ENCODE assay signal across 10 cellular contexts in the genomic region with DNA sequence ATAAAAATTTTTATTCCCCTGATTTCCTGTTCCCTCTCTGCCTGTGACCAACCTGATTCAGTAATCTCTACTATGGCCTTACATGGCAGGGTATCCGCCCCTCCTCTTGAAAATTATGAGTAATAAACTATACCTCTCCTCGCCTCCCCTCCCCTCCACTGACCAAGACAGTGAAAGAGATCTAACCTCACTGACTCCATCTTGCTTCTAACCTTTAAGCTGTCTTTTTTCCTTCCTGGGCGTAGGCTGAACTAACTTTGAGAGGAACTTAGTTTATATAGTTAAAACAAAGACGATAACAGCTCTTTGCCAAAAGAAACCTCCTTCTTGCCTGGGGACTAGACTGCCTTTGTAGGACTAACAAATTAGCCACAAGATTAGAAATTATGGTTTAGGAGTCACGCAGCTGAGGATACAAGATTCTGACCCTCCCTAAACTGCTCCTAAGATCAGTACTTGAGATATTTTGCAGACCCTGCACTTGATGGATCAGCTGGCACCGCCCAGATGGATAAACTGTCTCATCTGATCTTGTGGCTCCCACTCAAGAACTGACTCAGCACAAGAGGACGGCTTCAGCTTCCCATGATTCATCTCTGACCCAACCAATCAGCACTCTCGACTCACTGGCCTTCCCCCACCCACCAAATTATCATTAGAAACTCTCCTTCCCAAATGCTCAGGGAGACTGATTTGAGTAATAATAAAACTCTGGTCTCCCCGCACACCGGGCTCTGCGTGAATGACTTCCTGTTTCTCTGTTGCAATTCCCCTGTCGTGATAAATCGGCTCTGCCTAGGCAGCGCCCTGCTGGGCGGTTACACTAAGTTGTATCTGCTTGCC.
DNase-seq lines count a peak whose midpoint lies in the region; ATAC-seq and TF ChIP-seq lines count a peak whose summit lies in the region.
"Had no signal": no experiment of that assay in that cellular context is flagged by ENCODE, and none has a peak within 500 bp of the region (broad histone marks: within the 10 kb centered on the region; RNA-seq: fewer than 3 reads in every experiment).

No MANE protein-coding gene starts in this region.

- no peak for DNase-seq in activated CD4-positive, CD25-positive, alpha-beta regulatory T cell (lab: John Stamatoyannopoulos, UW)
- DNase-seq in fibroblast of pulmonary artery (ENCODE audit: low read depth) (peak; percentile 66), endothelial cell (ENCODE audit: low spot score) (no peak)
- DNase-seq in stimulated activated naive B cell treated with anti-CD40 and anti-IgM and Interleukin-4, amounts not matched to agents 10 μg/mL and 1 μg/mL and 100 μg/mL, for 72 hours: no peak
- DNase-seq: NCI-H345 had no signal

- H3K4me1 ChIP-seq in OCI-LY1 (ENCODE audit: insufficient read depth, low read length, severe bottlenecking): peaks cover 7% of the 10 kb centered on the region

- H3K9ac ChIP-seq in OCI-LY1 (ENCODE audit: low read length): no peak overlapping the region

- no peak for TF ChIP-seq CTCF in OCI-LY1 (IDR thresholded peaks at IDR 0.05; ENCODE audit: low read length)
- no peak for TF ChIP-seq CTCF in fibroblast of pulmonary artery (IDR thresholded peaks at IDR 0.05; ENCODE audit: low read length, missing control alignments)
- TF ChIP-seq CTCF in endothelial cell (IDR thresholded peaks at IDR 0.05; ENCODE audit: unreplicated experiment): no peak

- no peaks in the 10 kb centered on the region for H3K9me2 ChIP-seq in OCI-LY1 (ENCODE audit: low read depth, low read length)

- no peaks in the 10 kb centered on the region for H3K79me2 ChIP-seq in OCI-LY1 (ENCODE audit: insufficient read depth, low read length)

- no peaks in the 10 kb centered on the region; the same call in 1 of the 2 replicates for H3K36me3 ChIP-seq in OCI-LY1 (ENCODE audit: insufficient read depth, low read length)

- H3K27ac ChIP-seq in OCI-LY1 (ENCODE audit: low read depth, low read length, poor library complexity, severe bottlenecking): no peak overlapping the region

- no peaks in the 10 kb centered on the region for H3K4me1 Mint-ChIP-seq in stimulated activated naive B cell treated with anti-CD40 and anti-IgM and Interleukin-4, amounts not matched to agents 10 μg/mL and 1 μg/mL and 100 μg/mL, for 72 hours
- H3K4me1 Mint-ChIP-seq in endothelial cell (ENCODE audit: unreplicated experiment): peaks cover 3% of the 10 kb centered on the region
- H3K4me1 Mint-ChIP-seq: B cell had no signal

- H3K9me3 Mint-ChIP-seq in stimulated activated naive B cell treated with anti-CD40 and anti-IgM and Interleukin-4, amounts not matched to agents 10 μg/mL and 1 μg/mL and 100 μg/mL, for 72 hours: peaks cover 9 to 12% of the 10 kb centered on the region in 2 donors
- H3K9me3 Mint-ChIP-seq in endothelial cell (ENCODE audit: unreplicated experiment): no peaks in the 10 kb centered on the region

- ATAC-seq in activated CD4-positive, CD25-positive, alpha-beta regulatory T cell treated with anti-CD3 and anti-CD28 coated beads, Interleukin-2, amount 50 U/mL, for 24 hours: peak; percentile 33 to 44
- peak; percentile 39 to 74 for ATAC-seq in stimulated activated naive B cell treated with anti-CD40 and anti-IgM and Interleukin-4, amounts not matched to agents 10 μg/mL and 1 μg/mL and 100 μg/mL, for 72 hours (replicated peaks)
- ATAC-seq in GM21381 (IDR thresholded peaks at IDR 0.05; ENCODE audit: unreplicated experiment): no peak
- ATAC-seq in GM18907 (IDR thresholded peaks at IDR 0.05; ENCODE audit: unreplicated experiment): no peak

- H3K4me3 Mint-ChIP-seq in stimulated activated naive B cell treated with anti-CD40 and anti-IgM and Interleukin-4, amounts not matched to agents 10 μg/mL and 1 μg/mL and 100 μg/mL, for 72 hours: no peak overlapping the region
- H3K4me3 Mint-ChIP-seq in endothelial cell (ENCODE audit: unreplicated experiment): no peak overlapping the region
- H3K4me3 Mint-ChIP-seq: B cell had no signal

- no peak overlapping the region for H3K27ac Mint-ChIP-seq in stimulated activated naive B cell treated with anti-CD40 and anti-IgM and Interleukin-4, amounts not matched to agents 10 μg/mL and 1 μg/mL and 100 μg/mL, for 72 hours
- H3K27ac Mint-ChIP-seq in endothelial cell (ENCODE audit: unreplicated experiment): no peak overlapping the region
- H3K27ac Mint-ChIP-seq: B cell had no signal

- peak overlapping the region; percentile 2 for H3K4me3 ChIP-seq in OCI-LY1 (ENCODE audit: low read depth, low read length, poor library complexity, severe bottlenecking)
- no peak overlapping the region for H3K4me3 ChIP-seq in fibroblast of pulmonary artery (replicated peaks; ENCODE audit: low read depth, low read length)

- H3K9me3 ChIP-seq in OCI-LY1 (ENCODE audit: low read length): no peaks in the 10 kb centered on the region

- no peaks in the 10 kb centered on the region for H4K20me1 ChIP-seq in OCI-LY1 (ENCODE audit: insufficient read depth, low read length)

- no peak overlapping the region for H2AFZ ChIP-seq in OCI-LY1 (ENCODE audit: low read length)

- H3K36me3 Mint-ChIP-seq in stimulated activated naive B cell treated with anti-CD40 and anti-IgM and Interleukin-4, amounts not matched to agents 10 μg/mL and 1 μg/mL and 100 μg/mL, for 72 hours: no peaks in the 10 kb centered on the region
- H3K36me3 Mint-ChIP-seq in endothelial cell (ENCODE audit: low read depth, unreplicated experiment): no peaks in the 10 kb centered on the region

- no peaks in the 10 kb centered on the region for H3F3A ChIP-seq in OCI-LY1 (ENCODE audit: insufficient read depth, low read length)

- no peaks in the 10 kb centered on the region for H3K27me3 ChIP-seq in OCI-LY1 (ENCODE audit: insufficient read depth, low read length)

- H3K4me2 ChIP-seq in OCI-LY1 (ENCODE audit: low read length): peak overlapping the region; percentile 34; the same call in 1 of the 2 replicates

- no peaks in the 10 kb centered on the region for H3K27me3 Mint-ChIP-seq in stimulated activated naive B cell treated with anti-CD40 and anti-IgM and Interleukin-4, amounts not matched to agents 10 μg/mL and 1 μg/mL and 100 μg/mL, for 72 hours
- peaks cover 2% of the 10 kb centered on the region for H3K27me3 Mint-ChIP-seq in endothelial cell (ENCODE audit: unreplicated experiment)
- H3K27me3 Mint-ChIP-seq: B cell had no signal

Comparison
In these comparisons a context has a peak if more than half of its experiments do, and no peak if none do; other contexts are left out.
1. ATAC-seq: peak in activated CD4-positive, CD25-positive, alpha-beta regulatory T cell treated with anti-CD3 and anti-CD28 coated beads, Interleukin-2, amount 50 U/mL, for 24 hours (2 of 2) and stimulated activated naive B cell treated with anti-CD40 and anti-IgM and Interleukin-4, amounts not matched to agents 10 μg/mL and 1 μg/mL and 100 μg/mL, for 72 hours (2 of 2); none in GM21381 (single experiment) and GM18907 (single experiment).